Comparison of ENCODE assay signal across 10 cellular contexts in the genomic region with DNA sequence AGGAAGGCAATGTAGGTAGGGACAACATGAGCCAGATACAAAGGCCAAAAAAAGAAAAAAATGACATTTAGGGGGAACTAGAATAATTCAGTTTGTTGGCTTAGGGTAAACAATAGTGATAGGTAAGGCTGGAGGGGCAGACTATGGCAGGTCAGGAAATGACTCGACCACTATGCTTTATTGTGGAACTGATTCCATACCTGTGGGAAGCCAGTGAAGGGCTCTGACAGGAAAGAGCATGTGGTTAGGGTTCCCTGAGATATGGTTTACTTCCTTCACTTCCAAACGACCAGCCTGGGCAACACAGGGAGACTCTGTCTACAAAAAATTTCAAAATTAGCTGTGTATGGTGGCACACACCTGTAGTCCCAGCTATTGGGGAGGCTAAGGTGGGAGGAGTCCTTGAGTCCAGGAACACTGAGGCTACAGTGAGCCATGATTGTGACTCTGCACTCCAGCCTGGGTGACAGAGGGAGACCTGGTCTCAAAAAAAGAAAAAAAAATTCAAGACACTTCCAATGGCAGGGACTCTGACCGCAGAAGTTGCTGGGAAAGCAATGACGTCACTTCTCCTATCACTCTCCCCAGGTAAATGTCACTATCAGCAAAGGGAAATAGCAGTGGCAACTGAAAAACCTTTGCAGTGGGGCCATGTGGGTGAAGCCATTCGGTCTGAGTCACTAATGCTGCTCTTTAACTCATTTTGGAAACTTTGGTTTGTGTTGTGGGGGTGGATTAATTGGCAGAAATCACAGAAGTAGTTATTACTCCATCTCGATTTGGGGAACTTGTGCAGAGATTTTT.
DNase-seq lines count a peak whose midpoint lies in the region; ATAC-seq and TF ChIP-seq lines count a peak whose summit lies in the region.
"Had no signal": no experiment of that assay in that cellular context is flagged by ENCODE, and none has a peak within 500 bp of the region (broad histone marks: within the 10 kb centered on the region; RNA-seq: fewer than 3 reads in every experiment).

No MANE protein-coding gene starts in this region.

- peak overlapping the region; percentile 49 for H3K27ac Mint-ChIP-seq in stimulated activated effector memory CD8-positive, alpha-beta T cell treated with anti-CD3 and anti-CD28 coated beads, Interleukin-12 subunit alpha, Interleukin-12 subunit beta, amount 100 ng/mL, for 72 hours

- peak; percentile 19 for ATAC-seq in stimulated activated effector memory CD8-positive, alpha-beta T cell treated with anti-CD3 and anti-CD28 coated beads, Interleukin-12 subunit alpha, Interleukin-12 subunit beta, amount 100 ng/mL, for 72 hours
- ATAC-seq in HG03378 (IDR thresholded peaks at IDR 0.05; ENCODE audit: unreplicated experiment) (no peak), HG02840 (IDR thresholded peaks at IDR 0.05; ENCODE audit: low FRiP score, unreplicated experiment) (no peak)

- H3K36me3 ChIP-seq in brain microvascular endothelial cell (replicated peaks) = no peaks in the 10 kb centered on the region

- no peaks in the 10 kb centered on the region for H3K36me3 Mint-ChIP-seq in stimulated activated effector memory CD8-positive, alpha-beta T cell treated with anti-CD3 and anti-CD28 coated beads, Interleukin-12 subunit alpha, Interleukin-12 subunit beta, amount 100 ng/mL, for 72 hours

- in situ Hi-C loops in brain microvascular endothelial cell (cut with HindIII; ENCODE audit: low pct_ligation_motif_present, low sequenced_read_pairs) = no loop called here

- H3K4me3 Mint-ChIP-seq in stimulated activated effector memory CD8-positive, alpha-beta T cell treated with anti-CD3 and anti-CD28 coated beads, Interleukin-12 subunit alpha, Interleukin-12 subunit beta, amount 100 ng/mL, for 72 hours = peak overlapping the region; percentile 24

- H3K27me3 ChIP-seq in brain microvascular endothelial cell (replicated peaks) = no peaks in the 10 kb centered on the region

- DNase-seq in DMS53 (lab: John Stamatoyannopoulos, UW) = peak; percentile 6
- no peak for DNase-seq in DMS53 treated with DMSO at 0.1 percent for 48 hours (lab: John Stamatoyannopoulos, UW; ENCODE audit: unreplicated experiment)
- peak; percentile 22 to 48 for DNase-seq in activated CD4-positive, alpha-beta T cell treated with anti-CD3 and anti-CD28 coated beads, Interleukin-2, amount 50 U/mL, for 48 hours
- DNase-seq in fibroblast of peridontal ligament (ENCODE audit: extremely low read depth) = peak; percentile 46
- DNase-seq in stimulated activated effector memory CD8-positive, alpha-beta T cell treated with anti-CD3 and anti-CD28 coated beads, Interleukin-12 subunit alpha, Interleukin-12 subunit beta, amount 100 ng/mL, for 72 hours (ENCODE audit: low spot score in 2 of 2) = peak in 1 of 2 donors; percentile 51
- DNase-seq in brain microvascular endothelial cell = no peak

- no peak overlapping the region for H3K27ac ChIP-seq in brain microvascular endothelial cell
- H3K27ac ChIP-seq: 22Rv1, SK-N-MC had no signal

- H3K4me3 ChIP-seq in brain microvascular endothelial cell (ENCODE audit: low read depth, low read length) = no peak overlapping the region
- H3K4me3 ChIP-seq: SK-N-MC had no signal

- no peak for TF ChIP-seq CTCF in brain microvascular endothelial cell (IDR thresholded peaks at IDR 0.05; ENCODE audit: low read depth, low read length, missing control alignments)

- H3K4me1 Mint-ChIP-seq in stimulated activated effector memory CD8-positive, alpha-beta T cell treated with anti-CD3 and anti-CD28 coated beads, Interleukin-12 subunit alpha, Interleukin-12 subunit beta, amount 100 ng/mL, for 72 hours = peaks cover 27% of the 10 kb centered on the region

- H3K9me3 Mint-ChIP-seq in stimulated activated effector memory CD8-positive, alpha-beta T cell treated with anti-CD3 and anti-CD28 coated beads, Interleukin-12 subunit alpha, Interleukin-12 subunit beta, amount 100 ng/mL, for 72 hours = no peaks in the 10 kb centered on the region

Comparison
In these comparisons a context has a peak if more than half of its experiments do, and no peak if none do; other contexts are left out.
1. DNase-seq: peak in DMS53 (single experiment), activated CD4-positive, alpha-beta T cell treated with anti-CD3 and anti-CD28 coated beads, Interleukin-2, amount 50 U/mL, for 48 hours (2 of 2) and fibroblast of peridontal ligament (single experiment); none in DMS53 treated with DMSO at 0.1 percent for 48 hours (single experiment) and brain microvascular endothelial cell (single experiment).